In the genomic region with DNA sequence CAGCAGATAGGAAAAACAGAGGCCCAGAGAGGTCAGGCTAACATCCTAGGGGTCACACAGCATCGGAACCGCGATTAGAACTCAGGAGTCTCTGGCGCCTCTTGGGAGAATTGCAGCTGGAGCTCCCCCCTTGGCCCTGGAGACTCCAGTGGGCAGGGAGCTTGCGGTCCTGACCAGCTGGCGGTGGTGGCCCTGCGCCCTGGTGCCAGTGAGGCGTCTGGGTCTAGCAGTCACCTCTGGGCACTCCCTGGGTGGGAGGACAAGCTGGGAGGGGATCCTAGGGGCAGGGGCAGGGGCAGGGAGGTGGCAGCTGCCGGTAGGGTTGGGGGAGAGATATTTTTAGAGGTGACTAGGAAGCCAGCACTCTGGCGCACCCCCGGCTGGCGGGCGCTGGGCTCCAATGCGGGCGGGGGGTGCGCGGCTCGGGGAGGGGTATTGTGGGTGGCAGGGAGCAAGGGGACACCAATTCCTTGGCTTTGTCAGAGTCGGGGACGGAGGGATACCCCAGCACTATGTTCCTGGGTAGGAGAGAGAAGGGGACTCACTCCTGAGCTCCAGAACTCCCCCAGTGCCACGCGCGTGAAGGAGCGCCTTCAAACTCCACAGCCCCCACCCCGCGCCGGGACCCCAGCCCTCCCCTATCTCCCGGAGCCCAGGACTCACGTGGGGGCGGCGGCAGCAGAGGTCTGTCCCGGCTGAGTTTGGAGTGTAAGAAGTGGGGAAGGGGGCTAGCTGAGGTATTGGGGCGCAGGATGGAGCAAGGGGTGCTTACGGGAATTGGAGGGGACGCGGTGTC, we compare ENCODE assay signal across 1 cellular context.
TF ChIP-seq lines count a peak whose summit lies in the region.

No MANE protein-coding gene starts in this region.

TF ChIP-seq in neural cell, 6 proteins besides CTCF, POLR2A, EP300 and RAD21 (continued from another document):
- TF ChIP-seq TAF1 (IDR thresholded peaks at IDR 0.05; ENCODE audit: low read depth) (no peak), MXI1 (conservative IDR thresholded peaks at IDR 0.05; ENCODE audit: poor library complexity, severe bottlenecking) (no peak)
